15 cellular contexts compared by ENCODE assay signal in the genomic region with DNA sequence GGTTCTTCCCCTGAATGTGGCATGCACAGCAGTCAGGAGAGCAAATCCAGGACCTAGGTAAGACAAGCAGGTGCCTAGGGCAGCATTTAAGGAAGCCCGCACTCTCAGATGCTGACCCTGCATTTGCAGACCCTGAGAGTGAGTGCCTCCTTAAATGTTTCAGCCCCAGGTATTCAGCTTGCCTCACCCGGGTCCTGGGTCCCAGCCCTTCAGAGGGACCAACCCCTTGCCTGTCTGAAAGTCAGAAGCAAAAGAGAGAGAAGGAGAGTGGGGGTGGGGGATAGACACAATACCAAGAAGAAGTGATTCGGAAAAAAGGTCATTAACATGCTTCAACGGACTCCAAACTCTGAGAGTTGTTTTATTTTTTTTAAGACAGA.
"Had no signal": no experiment of that assay in that cellular context is flagged by ENCODE, and none has a peak within 500 bp of the region (broad histone marks: within the 10 kb centered on the region; RNA-seq: fewer than 3 reads in every experiment).

No MANE protein-coding gene starts in this region.

- H3K36me3 ChIP-seq: brain microvascular endothelial cell, pancreas had no signal

- H3K9me3 Mint-ChIP-seq: activated B cell treated with CpG ODN at 0.5 μM for 24 hours; activated CD4-positive, alpha-beta T cell treated with anti-CD3 and anti-CD28 coated beads, Interleukin-2, amount 10 ng/mL, durations not matched to agents 24 days and 14 days; activated naive CD4-positive, alpha-beta T cell treated with anti-CD3 and anti-CD28 coated beads, Interleukin-2, amount 50 U/mL, for 24 hours; activated T-helper 17 cell treated with anti-CD3 and anti-CD28 coated beads, Interleukin-2, amount 50 U/mL, for 72 hours; neural crest cell had no signal

- H3K4me1 Mint-ChIP-seq: activated CD4-positive, alpha-beta T cell treated with anti-CD3 and anti-CD28 coated beads, Interleukin-2, amount 10 ng/mL, durations not matched to agents 24 days and 14 days had no signal

- H3K4me3 ChIP-seq: pancreas, SK-N-MC, skin epidermis had no signal

- DNase-seq: activated B cell treated with CpG ODN at 0.5 μM for 24 hours; activated CD4-positive, alpha-beta T cell treated with anti-CD3 and anti-CD28 coated beads, Interleukin-2, amount 10 ng/mL, durations not matched to agents 24 days and 14 days; activated CD8-positive, alpha-beta memory T cell treated with anti-CD3 and anti-CD28 coated beads for 24 hours; brain microvascular endothelial cell; hypothalamus; left ventricle myocardium superior; pancreas; stimulated activated naive CD4-positive, alpha-beta T cell; trophoblast cell had no signal

- H3K9me3 ChIP-seq: pancreas had no signal

- H3K4me1 ChIP-seq: pancreas had no signal

- H3K27ac Mint-ChIP-seq: activated B cell treated with CpG ODN at 0.5 μM for 24 hours; activated CD4-positive, alpha-beta T cell treated with anti-CD3 and anti-CD28 coated beads, Interleukin-2, amount 10 ng/mL, durations not matched to agents 24 days and 14 days; activated naive CD4-positive, alpha-beta T cell treated with anti-CD3 and anti-CD28 coated beads, Interleukin-2, amount 50 U/mL, for 24 hours; activated T-helper 17 cell treated with anti-CD3 and anti-CD28 coated beads, Interleukin-2, amount 50 U/mL, for 72 hours had no signal

- ATAC-seq: activated T-helper 17 cell treated with anti-CD3 and anti-CD28 coated beads, Interleukin-2, amount 50 U/mL, for 72 hours; left ventricle myocardium superior; pancreas had no signal

- H3K36me3 Mint-ChIP-seq: activated naive CD4-positive, alpha-beta T cell treated with anti-CD3 and anti-CD28 coated beads, Interleukin-2, amount 50 U/mL, for 24 hours had no signal

- H3K27ac ChIP-seq: brain microvascular endothelial cell, pancreas, SK-N-MC, skin epidermis had no signal

- FAIRE-seq: keratinocyte, pancreas had no signal

- H3K27me3 ChIP-seq: pancreas had no signal

- H3K4me3 Mint-ChIP-seq: activated B cell treated with CpG ODN at 0.5 μM for 24 hours; activated CD4-positive, alpha-beta T cell treated with anti-CD3 and anti-CD28 coated beads, Interleukin-2, amount 10 ng/mL, durations not matched to agents 24 days and 14 days; activated naive CD4-positive, alpha-beta T cell treated with anti-CD3 and anti-CD28 coated beads, Interleukin-2, amount 50 U/mL, for 24 hours; activated T-helper 17 cell treated with anti-CD3 and anti-CD28 coated beads, Interleukin-2, amount 50 U/mL, for 72 hours; neural crest cell had no signal
